8 cellular contexts compared by ENCODE assay signal in genomic region chr6:11381801-11382513, GRCh38.
DNase-seq lines count a peak whose midpoint lies in the region; ATAC-seq and TF ChIP-seq lines count a peak whose summit lies in the region.

No MANE protein-coding gene starts in this region.

- H3K27me3 ChIP-seq in adrenal gland (no peaks in the 10 kb centered on the region), neural progenitor cell (no peaks in the 10 kb centered on the region)

- peak; percentile 39 to 93 (median 55) for DNase-seq in T-helper 1 cell
- DNase-seq in adrenal gland, result peak in 4 of 7 donors; percentile 23 to 57 (median 28)
- no peak for DNase-seq in sciatic nerve (ENCODE audit: low spot score)
- no peak for DNase-seq in DMS53 (lab: John Stamatoyannopoulos, UW)
- no peak for DNase-seq in neural progenitor cell (ENCODE audit: low spot score)
- DNase-seq in DMS114 treated with DMSO at 0.1 percent for 48 hours (lab: John Stamatoyannopoulos, UW; ENCODE audit: unreplicated experiment), result no peak

- H4K20me1 ChIP-seq in neural progenitor cell (ENCODE audit: low read depth), result no peaks in the 10 kb centered on the region

- peak overlapping the region in 1 of 4 donors; percentile 12 for H3K4me3 ChIP-seq in adrenal gland
- no peak overlapping the region for H3K4me3 ChIP-seq in neural progenitor cell

- H3K27ac ChIP-seq in adrenal gland, result peak overlapping the region in 1 of 5 donors; percentile 68
- no peak overlapping the region for H3K27ac ChIP-seq in neural progenitor cell

- H3K4me3 Mint-ChIP-seq in neural progenitor cell, result no peak overlapping the region

- H3K9ac ChIP-seq in neural progenitor cell, result no peak overlapping the region

- no peaks in the 10 kb centered on the region for H3F3A ChIP-seq in neural progenitor cell (ENCODE audit: low read depth)

- intact Hi-C loops in adrenal gland (cut with DNase I), result no loop called here
- intact Hi-C loops in sciatic nerve (cut with DNase I), result no loop called here

- no peak overlapping the region for H3K27ac Mint-ChIP-seq in neural progenitor cell

- TF ChIP-seq CTCF in adrenal gland (IDR thresholded peaks at IDR 0.05) (no peak), neural progenitor cell (IDR thresholded peaks at IDR 0.05) (no peak)

- no peak overlapping the region for H3K4me2 ChIP-seq in neural progenitor cell

- H3K9me3 ChIP-seq in adrenal gland (replicated peaks in 1 of 3) (no peaks in the 10 kb centered on the region), neural progenitor cell (ENCODE audit: low read depth) (no peaks in the 10 kb centered on the region)

- WGBS in adrenal gland, 4 donors, result 63 to 85% (median 72%) methylated on average over 9 to 13 of the region's 13 CpGs

- no peaks in the 10 kb centered on the region for H3K36me3 Mint-ChIP-seq in neural progenitor cell

- H3K79me2 ChIP-seq in neural progenitor cell (ENCODE audit: low read depth), result no peaks in the 10 kb centered on the region

- H3K4me1 ChIP-seq in adrenal gland (replicated peaks in 1 of 2) (no peaks in the 10 kb centered on the region), neural progenitor cell (peaks cover 9% of the 10 kb centered on the region)

- TF ChIP-seq POLR2A in GM18526 (IDR thresholded peaks at IDR 0.05; ENCODE audit: extremely low read depth, insufficient read length) (peak; percentile 78), adrenal gland (IDR thresholded peaks at IDR 0.05) (no peak)

- no peak overlapping the region for H2AFZ ChIP-seq in neural progenitor cell (replicated peaks)

- peaks cover 23% of the 10 kb centered on the region for H3K4me1 Mint-ChIP-seq in neural progenitor cell

- peaks cover 8% of the 10 kb centered on the region for H3K9me3 Mint-ChIP-seq in neural progenitor cell

- peaks cover 2% of the 10 kb centered on the region for H3K27me3 Mint-ChIP-seq in neural progenitor cell (ENCODE audit: insufficient read depth, low read depth)

- H3K36me3 ChIP-seq in adrenal gland (replicated peaks in 1 of 2) (no peaks in the 10 kb centered on the region), neural progenitor cell (no peaks in the 10 kb centered on the region)

- ATAC-seq in HG02973 (IDR thresholded peaks at IDR 0.05; ENCODE audit: unreplicated experiment) (peak; percentile 72), sciatic nerve (peak; percentile 78)

Comparison
In these comparisons a context has a peak if more than half of its experiments do, and no peak if none do; other contexts are left out.
1. DNase-seq: peak in T-helper 1 cell (5 of 5) and adrenal gland (4 of 7); none in sciatic nerve (single experiment), DMS53 (single experiment), neural progenitor cell (single experiment) and DMS114 treated with DMSO at 0.1 percent for 48 hours (single experiment).